In the genomic region with DNA sequence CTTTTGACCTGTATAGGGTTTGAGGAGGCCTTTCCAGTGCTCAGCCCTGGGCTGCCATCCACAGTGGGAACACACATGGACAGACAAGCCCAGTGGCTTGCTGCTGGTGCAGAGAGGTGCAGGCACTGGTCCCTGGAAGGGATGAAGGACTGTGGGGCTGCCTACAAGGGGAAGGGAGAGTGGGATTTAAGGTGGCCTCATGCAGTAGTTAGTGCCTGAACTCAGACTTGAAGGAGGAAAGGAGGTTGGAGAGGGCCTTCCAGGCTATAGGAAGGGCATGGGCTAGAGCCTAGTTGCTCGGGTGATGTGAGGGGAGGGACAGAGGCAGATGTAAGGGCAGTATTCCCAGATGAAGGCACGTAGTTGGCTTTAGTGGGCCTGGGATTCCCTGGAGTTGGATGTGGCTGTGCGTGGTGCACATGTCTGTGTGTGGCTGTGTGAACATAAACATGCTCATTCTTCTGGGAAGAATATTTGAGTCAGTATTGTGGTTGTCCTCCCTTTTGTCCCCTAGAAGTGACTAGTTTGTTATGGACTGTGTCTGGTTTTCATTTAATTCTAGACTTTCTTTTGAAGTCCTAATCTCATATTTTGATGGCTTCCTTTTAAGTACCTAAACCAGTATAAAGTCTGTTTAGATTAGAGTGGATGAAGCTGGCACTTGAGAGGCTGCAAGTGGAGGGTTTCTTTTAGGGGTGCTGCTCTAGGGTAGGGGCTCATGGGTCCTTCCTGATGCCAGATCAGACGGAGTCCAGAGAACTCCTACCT, we compare ENCODE assay signal across 20 cellular contexts. TPM values are rescaled to one million over a fixed set of nuclear protein-coding genes. Genes with fewer than 3 reads are reported as not detected.
DNase-seq lines count a peak whose midpoint lies in the region; ATAC-seq and TF ChIP-seq lines count a peak whose summit lies in the region.
"Had no signal": no experiment of that assay in that cellular context is flagged by ENCODE, and none has a peak within 500 bp of the region (broad histone marks: within the 10 kb centered on the region; RNA-seq: fewer than 3 reads in every experiment).

No MANE protein-coding gene starts in this region.

- no peaks in the 10 kb centered on the region for H3K79me1 ChIP-seq in H9 (ENCODE audit: insufficient read depth, low read depth, low read length, poor library complexity, severe bottlenecking)

- H3K27me3 Mint-ChIP-seq in CD4-positive, alpha-beta T cell = no peaks in the 10 kb centered on the region
- H3K27me3 Mint-ChIP-seq in H9 (ENCODE audit: low read depth) (no peaks in the 10 kb centered on the region; the same call in 1 of the 2 replicates), memory B cell (no peaks in the 10 kb centered on the region)

- peaks cover 42% of the 10 kb centered on the region for H3K4me1 Mint-ChIP-seq in CD4-positive, alpha-beta T cell (ENCODE audit: low read depth)
- H3K4me1 Mint-ChIP-seq in H9 = no peaks in the 10 kb centered on the region; a peak in 1 of 4 replicates
- H3K4me1 Mint-ChIP-seq in memory B cell = peaks cover 23% of the 10 kb centered on the region

- H3F3A ChIP-seq in SK-N-SH (replicated peaks; ENCODE audit: insufficient read depth) = no peaks in the 10 kb centered on the region

- no peaks in the 10 kb centered on the region for H3K27me3 ChIP-seq in CD4-positive, alpha-beta T cell (ENCODE audit: control insufficient read depth, insufficient read depth, low read length)
- H3K27me3 ChIP-seq in H9 (ENCODE audit: insufficient read depth, low read length) = no peaks in the 10 kb centered on the region
- no peaks in the 10 kb centered on the region for H3K27me3 ChIP-seq in SK-N-SH (ENCODE audit: insufficient read depth)
- H3K27me3 ChIP-seq in esophagus squamous epithelium = no peaks in the 10 kb centered on the region

- no peaks in the 10 kb centered on the region for H3K23me2 ChIP-seq in H9 (ENCODE audit: insufficient read length, low read depth, low read length, poor library complexity, severe bottlenecking)

- no peak overlapping the region for H2AK5ac ChIP-seq in H9 (ENCODE audit: insufficient read length, low read length)

- no peak overlapping the region for H3K56ac ChIP-seq in H9 (ENCODE audit: insufficient read length, low read depth, low read length)

- H2BK12ac ChIP-seq in H9 (ENCODE audit: insufficient read length, low read depth, low read length) = no peak overlapping the region

- POLR2A ChIA-PET in CD4-positive, alpha-beta T cell (lab: Charles Lee) = no interaction called here
- POLR2A ChIA-PET in SK-N-SH (lab: Yijun Ruan, JAX) = no interaction called here

- peaks cover 57% of the 10 kb centered on the region for H3K36me3 Mint-ChIP-seq in CD4-positive, alpha-beta T cell (ENCODE audit: low read depth)
- H3K36me3 Mint-ChIP-seq in H9 (ENCODE audit: insufficient read depth in 1 of 3, low read depth in 3 of 3) (peaks cover 39 to 67% (median 51%) of the 10 kb centered on the region in 3 experiments; a peak in 6 of 7 replicates), memory B cell (peaks cover 11% of the 10 kb centered on the region)
- H3K36me3 Mint-ChIP-seq in activated naive CD4-positive, alpha-beta T cell treated with anti-CD3 and anti-CD28 coated beads, Interleukin-2, amount 50 U/mL, for 72 hours = peaks cover 0 to 13% of the 10 kb centered on the region in 2 donors

- H3K9me3 ChIP-seq in CD4-positive, alpha-beta T cell (ENCODE audit: control insufficient read depth, low read length) = no peaks in the 10 kb centered on the region
- no peaks in the 10 kb centered on the region for H3K9me3 ChIP-seq in H9 (ENCODE audit: control insufficient read depth, low read depth, low read length)
- H3K9me3 ChIP-seq in SK-N-SH = no peaks in the 10 kb centered on the region
- H3K9me3 ChIP-seq in esophagus squamous epithelium = no peaks in the 10 kb centered on the region
- H3K9me3 ChIP-seq: lower lobe of right lung had no signal

- H2BK120ac ChIP-seq in H9 (ENCODE audit: low read depth, low read length, poor library complexity, severe bottlenecking) = no peak overlapping the region

- H3K14ac ChIP-seq in H9 (ENCODE audit: insufficient read depth, low read length) = no peak overlapping the region

- H3K9me3 Mint-ChIP-seq in CD4-positive, alpha-beta T cell = no peaks in the 10 kb centered on the region
- no peaks in the 10 kb centered on the region for H3K9me3 Mint-ChIP-seq in H9
- H3K9me3 Mint-ChIP-seq in activated naive CD4-positive, alpha-beta T cell treated with anti-CD3 and anti-CD28 coated beads, Interleukin-2, amount 50 U/mL, for 72 hours = no peaks in the 10 kb centered on the region
- no peaks in the 10 kb centered on the region for H3K9me3 Mint-ChIP-seq in memory B cell

- no peak overlapping the region for H4K5ac ChIP-seq in H9 (ENCODE audit: insufficient read length, low read depth, low read length)

- H4K91ac ChIP-seq in H9 (ENCODE audit: insufficient read length, low read depth, low read length) = no peak overlapping the region

- no peak overlapping the region for H3K23ac ChIP-seq in H9 (ENCODE audit: insufficient read length, low read depth, low read length)

- no peak for DNase-seq in CD4-positive, alpha-beta T cell
- DNase-seq in H9 = no peak
- no peak for DNase-seq in activated naive CD4-positive, alpha-beta T cell treated with anti-CD3 and anti-CD28 coated beads, Interleukin-2, amount 50 U/mL, for 72 hours (ENCODE audit: low spot score in 2 of 2)
- DNase-seq in memory B cell (ENCODE audit: low spot score in 2 of 2) = no peak
- DNase-seq in SK-N-SH = no peak
- DNase-seq in esophagus squamous epithelium (lab: John Stamatoyannopoulos, UW) = no peak
- DNase-seq: activated CD4-positive, alpha-beta T cell treated with anti-CD3 and anti-CD28 coated beads for 4 hours; amygdala; cerebellar nuclear complex; effector memory CD4-positive, alpha-beta T cell; GDM1; lower lobe of right lung; NCI-H1105 treated with DMSO at 0.1 percent for 48 hours; NCI-H69; SHP77 treated with DMSO at 0.1 percent for 48 hours; substantia nigra; T-helper 9 cell had no signal

- no peak overlapping the region for H3K4me3 Mint-ChIP-seq in CD4-positive, alpha-beta T cell
- no peak overlapping the region for H3K4me3 Mint-ChIP-seq in H9
- no peak overlapping the region for H3K4me3 Mint-ChIP-seq in memory B cell

- H2AFZ ChIP-seq in H9 (ENCODE audit: low read length) = no peak overlapping the region
- H2AFZ ChIP-seq in SK-N-SH (ENCODE audit: low read depth) = no peak overlapping the region

- intact Hi-C loops in CD4-positive, alpha-beta T cell (cut with DNase I, micrococcal nuclease) = no loop called here
- intact Hi-C loops in esophagus squamous epithelium (cut with DNase I) = no loop called here

- H3K27ac ChIP-seq in CD4-positive, alpha-beta T cell (ENCODE audit: low read depth, low read length) = no peak overlapping the region
- H3K27ac ChIP-seq in H9 (ENCODE audit: insufficient read length, low read depth, low read length) (no peak overlapping the region), SK-N-SH (ENCODE audit: low read depth in 2 of 2, low read length in 1 of 2) (no peak overlapping the region), esophagus squamous epithelium (no peak overlapping the region)
- H3K27ac ChIP-seq: lower lobe of right lung had no signal

- H3K18ac ChIP-seq in H9 (ENCODE audit: insufficient read length, low read depth, low read length) = no peak overlapping the region

- H3K9me2 ChIP-seq in SK-N-SH = no peaks in the 10 kb centered on the region

- peaks cover 9% of the 10 kb centered on the region; the same call in 1 of the 2 replicates for H3K79me2 ChIP-seq in H9 (ENCODE audit: insufficient read depth, low read length)
- H3K79me2 ChIP-seq in SK-N-SH (ENCODE audit: insufficient read depth) = peaks cover 98% of the 10 kb centered on the region

- H2BK5ac ChIP-seq in H9 (ENCODE audit: insufficient read length, low read length) = no peak overlapping the region

- H4K20me1 ChIP-seq in H9 (ENCODE audit: control insufficient read depth, insufficient read depth, insufficient read length) (no peaks in the 10 kb centered on the region), SK-N-SH (ENCODE audit: insufficient read depth) (peaks cover 83% of the 10 kb centered on the region)

- no peak for TF ChIP-seq RAD21 in SK-N-SH (IDR thresholded peaks at IDR 0.05; ENCODE audit: low read length)

- H3K36me3 ChIP-seq in SK-N-SH (replicated peaks in 1 of 2; ENCODE audit: control insufficient read depth in 1 of 2, insufficient read depth in 2 of 2, low read length in 1 of 2) = peaks cover 8 to 25% of the 10 kb centered on the region in 2 experiments
- peaks cover 0 to 71% (median 10%) of the 10 kb centered on the region in 3 donors for H3K36me3 ChIP-seq in esophagus squamous epithelium

- WGBS in H9 (ENCODE audit: extremely low coverage, insufficient read length, low lambda C conversion rate) = no CpG with 5 or more reads among the region's 4 CpGs
- 89% methylated on average over 4 of the region's 4 CpGs for WGBS in SK-N-SH (ENCODE audit: low lambda C conversion rate)
- 69 to 88% methylated on average over 3 to 4 of the region's 4 CpGs for WGBS in esophagus squamous epithelium, 2 donors

- no peak for ATAC-seq in CD4-positive, alpha-beta T cell (ENCODE audit: poor library complexity)
- no peak for ATAC-seq in activated naive CD4-positive, alpha-beta T cell treated with anti-CD3 and anti-CD28 coated beads, Interleukin-2, amount 50 U/mL, for 72 hours
- ATAC-seq in memory B cell (ENCODE audit: low read depth) (no peak), GM21717 (IDR thresholded peaks at IDR 0.05; ENCODE audit: unreplicated experiment) (no peak), HG03432 (IDR thresholded peaks at IDR 0.05; ENCODE audit: unreplicated experiment) (no peak)

- no peak for TF ChIP-seq EP300 in SK-N-SH (IDR thresholded peaks at IDR 0.05; ENCODE audit: borderline replicate concordance in 1 of 2, low read depth in 1 of 2, low read length in 1 of 2)

- no peak overlapping the region for H4K8ac ChIP-seq in H9 (replicated peaks; ENCODE audit: insufficient read length, low read depth, low read length)

- H2BK20ac ChIP-seq in H9 (ENCODE audit: low read depth, low read length, poor library complexity, severe bottlenecking) = no peak overlapping the region

- peak overlapping the region; percentile 48 for H3K27ac Mint-ChIP-seq in CD4-positive, alpha-beta T cell
- peak overlapping the region; percentile 3 to 40 (median 5); a peak in 2 of 7 replicates for H3K27ac Mint-ChIP-seq in H9
- peak overlapping the region; percentile 7 to 78 for H3K27ac Mint-ChIP-seq in activated naive CD4-positive, alpha-beta T cell treated with anti-CD3 and anti-CD28 coated beads, Interleukin-2, amount 50 U/mL, for 72 hours
- H3K27ac Mint-ChIP-seq in memory B cell = peak overlapping the region; percentile 9

- H3K4me1 ChIP-seq in H9 (ENCODE audit: insufficient read depth, low read length) (no peaks in the 10 kb centered on the region), SK-N-SH (ENCODE audit: control insufficient read depth in 1 of 2, insufficient read depth in 2 of 2, low read depth in 1 of 2, low read length in 1 of 2) (no peaks in the 10 kb centered on the region; a peak in 1 of 4 replicates), esophagus squamous epithelium (peaks cover 0 to 29% (median 3%) of the 10 kb centered on the region in 3 donors)
- H3K4me1 ChIP-seq: lower lobe of right lung had no signal

- no peak for TF ChIP-seq POLR2A in esophagus squamous epithelium (IDR thresholded peaks at IDR 0.05)

- H3T11ph ChIP-seq in H9 (ENCODE audit: low read length) = no peak overlapping the region

- no peak overlapping the region for H3K4ac ChIP-seq in H9 (ENCODE audit: low read depth, low read length)

- H3K4me2 ChIP-seq in H9 (ENCODE audit: insufficient read depth, insufficient read length, low read length) (no peak overlapping the region), SK-N-SH (no peak overlapping the region)

- no peak for TF ChIP-seq CTCF in CD4-positive, alpha-beta T cell (IDR thresholded peaks at IDR 0.05)
- TF ChIP-seq CTCF in H9 (conservative IDR thresholded peaks at IDR 0.05) (no peak), SK-N-SH (IDR thresholded peaks at IDR 0.05) (no peak), esophagus squamous epithelium (IDR thresholded peaks at IDR 0.05) (no peak)

- H3K9ac ChIP-seq in H9 (ENCODE audit: extremely low read depth, insufficient read length, low read length) (no peak overlapping the region), SK-N-SH (no peak overlapping the region)

- CTCF ChIA-PET in CD4-positive, alpha-beta T cell (lab: Charles Lee) = interaction anchor here (3.4 kb wide), 1 partner anchor 18 kb away, joined by 9 read pairs; no protein-coding TSS in a partner anchor
- CTCF ChIA-PET in SK-N-SH (lab: Yijun Ruan, JAX) = interaction anchor here (0.8 kb wide), 1 partner anchor 18 kb away, joined by 3 read pairs; a partner anchor contains a TSS

- no peak overlapping the region for H2BK15ac ChIP-seq in H9 (ENCODE audit: low read depth, low read length)

- H3K4me3 ChIP-seq in SK-N-SH (ENCODE audit: low read depth in 2 of 2, low read length in 1 of 2) = no peak overlapping the region
- H3K4me3 ChIP-seq in esophagus squamous epithelium = no peak overlapping the region
- H3K4me3 ChIP-seq: lower lobe of right lung had no signal

RNA-seq across cellular contexts. Expression of a gene that starts 18.4 kb away (rescaled TPM):
- total RNA-seq in CD4-positive, alpha-beta T cell = 10 to 100 TPM; 23.9 to 25.2 TPM
- total RNA-seq in H9 (2021) (29.8 and 30.2 TPM in 2 replicates), esophagus squamous epithelium (10 to 100 TPM; 34.1 to 53.8 (median 39.6) TPM)
- 10 to 100 TPM; 26.9 to 47.9 TPM for total RNA-seq in activated naive CD4-positive, alpha-beta T cell treated with anti-CD3 and anti-CD28 coated beads, Interleukin-2, amount 50 U/mL, for 72 hours
- 37.4 and 39.9 TPM in 2 replicates for polyA plus RNA-seq in SK-N-SH (2012; rRNA removed)
- 18.4 and 31.5 TPM in 2 replicates for polyA plus RNA-seq in SK-N-SH (2012; cell fraction: cytosol; rRNA removed)
- polyA plus RNA-seq in SK-N-SH (2012; cell fraction: nucleus; rRNA removed) = 56.0 and 94.8 TPM in 2 replicates

RNA-seq across cellular contexts. Expression of a gene that starts 21.2 kb away (rescaled TPM):
- total RNA-seq in CD4-positive, alpha-beta T cell = under 1 TPM; 0.14 to 0.20 TPM
- total RNA-seq in H9 (2021) (0.22 and 0.63 TPM in 2 replicates), esophagus squamous epithelium (1 to 10 TPM in 1 of 4 donors, not detected in 3; 1.9 TPM)
- under 1 TPM in 1 of 2 donors, not detected in 1; 0.54 TPM for total RNA-seq in activated naive CD4-positive, alpha-beta T cell treated with anti-CD3 and anti-CD28 coated beads, Interleukin-2, amount 50 U/mL, for 72 hours
- 0.28 and 0.31 TPM in 2 replicates for polyA plus RNA-seq in SK-N-SH (2012; rRNA removed)
- polyA plus RNA-seq in SK-N-SH (2012; cell fraction: cytosol; rRNA removed) = 0.08 and 0.09 TPM in 2 replicates
- polyA plus RNA-seq in SK-N-SH (2012; cell fraction: nucleus; rRNA removed) = 1.6 and 2.5 TPM in 2 replicates
- total RNA-seq: HT1080 had no signal

RNA-seq across cellular contexts. Expression of a gene that starts 30.7 kb away (rescaled TPM):
- 10 to 100 TPM; 20.0 to 21.2 TPM for total RNA-seq in CD4-positive, alpha-beta T cell
- 36.0 TPM in 2 replicates for total RNA-seq in H9 (2021)
- total RNA-seq in activated naive CD4-positive, alpha-beta T cell treated with anti-CD3 and anti-CD28 coated beads, Interleukin-2, amount 50 U/mL, for 72 hours = 10 to 100 TPM; 25.3 to 27.8 TPM
- polyA plus RNA-seq in SK-N-SH (2012; rRNA removed) = 52.2 and 60.9 TPM in 2 replicates
- polyA plus RNA-seq in SK-N-SH (2012; cell fraction: cytosol; rRNA removed) = 29.9 and 44.0 TPM in 2 replicates
- polyA plus RNA-seq in SK-N-SH (2012; cell fraction: nucleus; rRNA removed) = 17.1 and 27.1 TPM in 2 replicates
- total RNA-seq in esophagus squamous epithelium = 10 to 100 TPM; 19.6 to 29.7 (median 24.6) TPM

RNA-seq across cellular contexts. Expression of a gene that starts 43.9 kb away (rescaled TPM):
- 10 to 100 TPM; 18.7 TPM for total RNA-seq in CD4-positive, alpha-beta T cell
- total RNA-seq in H9 (2021) (78.7 and 79.7 TPM in 2 replicates), esophagus squamous epithelium (10 to 100 TPM; 34.7 to 53.8 (median 44.7) TPM)
- 10 to 100 TPM; 46.1 to 62.5 TPM for total RNA-seq in activated naive CD4-positive, alpha-beta T cell treated with anti-CD3 and anti-CD28 coated beads, Interleukin-2, amount 50 U/mL, for 72 hours
- polyA plus RNA-seq in SK-N-SH (2012; rRNA removed) = 41.2 and 41.4 TPM in 2 replicates
- polyA plus RNA-seq in SK-N-SH (2012; cell fraction: cytosol; rRNA removed) = 49.4 and 61.4 TPM in 2 replicates
- polyA plus RNA-seq in SK-N-SH (2012; cell fraction: nucleus; rRNA removed) = 17.6 and 20.2 TPM in 2 replicates

RNA-seq across cellular contexts. Expression of a gene that starts 54.4 kb away (rescaled TPM):
- total RNA-seq in CD4-positive, alpha-beta T cell = 10 to 100 TPM; 43.8 to 46.2 TPM
- total RNA-seq in H9 (2021) (35.5 and 35.9 TPM in 2 replicates), esophagus squamous epithelium (10 to 100 TPM; 20.9 to 53.6 (median 49.7) TPM)
- 10 to 100 TPM; 33.9 to 50.5 TPM for total RNA-seq in activated naive CD4-positive, alpha-beta T cell treated with anti-CD3 and anti-CD28 coated beads, Interleukin-2, amount 50 U/mL, for 72 hours
- 76.2 and 85.1 TPM in 2 replicates for polyA plus RNA-seq in SK-N-SH (2012; rRNA removed)
- 29.3 and 38.8 TPM in 2 replicates for polyA plus RNA-seq in SK-N-SH (2012; cell fraction: cytosol; rRNA removed)
- 289 and 297 TPM in 2 replicates for polyA plus RNA-seq in SK-N-SH (2012; cell fraction: nucleus; rRNA removed)
